Comparison of ENCODE assay signal across 2 cellular contexts in genomic region chr2:169891593-169892298, GRCh38.
TF ChIP-seq lines count a peak whose summit lies in the region.

No MANE protein-coding gene starts in this region.

TF ChIP-seq in GM12878, 131 proteins besides CTCF, POLR2A, EP300 and RAD21 (continued from another document):
- TF ChIP-seq E4F1 (IDR thresholded peaks at IDR 0.05; ENCODE audit: borderline replicate concordance, partially characterized antibody) (no peak), RUNX3 (IDR thresholded peaks at IDR 0.05; ENCODE audit: low read length) (no peak), NRF1 (conservative IDR thresholded peaks at IDR 0.05; ENCODE audit: low read depth, low read length) (no peak), TBL1XR1 (IDR thresholded peaks at IDR 0.05; ENCODE audit: low read depth, low read length) (no peak), SMAD5 (IDR thresholded peaks at IDR 0.05; ENCODE audit: low read depth) (no peak), SIN3A (IDR thresholded peaks at IDR 0.05; ENCODE audit: low read depth, low read length) (no peak), EED (IDR thresholded peaks at IDR 0.05; ENCODE audit: low read depth) (no peak), CUX1 (IDR thresholded peaks at IDR 0.05; ENCODE audit: insufficient replicate concordance, low read depth, low read length) (no peak), RELA (IDR thresholded peaks at IDR 0.05; ENCODE audit: borderline replicate concordance, partially characterized antibody) (no peak), RAD51 (IDR thresholded peaks at IDR 0.05) (no peak), EZH2 (IDR thresholded peaks at IDR 0.05; ENCODE audit: borderline replicate concordance, control insufficient read depth, low read depth, low read length) (no peak), DPF2 (IDR thresholded peaks at IDR 0.05) (no peak), SP1 (IDR thresholded peaks at IDR 0.05; ENCODE audit: low read depth, low read length) (no peak)

TF ChIP-seq in HepG2, 621 proteins besides CTCF, POLR2A, EP300 and RAD21 (continued from another document):
- TF ChIP-seq CREB1 (IDR thresholded peaks at IDR 0.05) = no peak
- TF ChIP-seq CREB1 (CRISPR knock-in tag; IDR thresholded peaks at IDR 0.05) = 0 out of 2 replicates have a peak, but pooled peaks have one; percentile 34
- no peak for TF ChIP-seq ZBTB3 (CRISPR knock-in tag; IDR thresholded peaks at IDR 0.05; ENCODE audit: borderline replicate concordance, low read depth)
- TF ChIP-seq ARID3A (IDR thresholded peaks at IDR 0.05; ENCODE audit: low read depth, low read length) = 0 out of 2 replicates have a peak, but pooled peaks have one; percentile 11
- peak; percentile 66; the same call in 1 of the 2 replicates for TF ChIP-seq TCF7 (IDR thresholded peaks at IDR 0.05; ENCODE audit: low read depth)
